ENCODE assay signal across 8 cellular contexts in the genomic region with DNA sequence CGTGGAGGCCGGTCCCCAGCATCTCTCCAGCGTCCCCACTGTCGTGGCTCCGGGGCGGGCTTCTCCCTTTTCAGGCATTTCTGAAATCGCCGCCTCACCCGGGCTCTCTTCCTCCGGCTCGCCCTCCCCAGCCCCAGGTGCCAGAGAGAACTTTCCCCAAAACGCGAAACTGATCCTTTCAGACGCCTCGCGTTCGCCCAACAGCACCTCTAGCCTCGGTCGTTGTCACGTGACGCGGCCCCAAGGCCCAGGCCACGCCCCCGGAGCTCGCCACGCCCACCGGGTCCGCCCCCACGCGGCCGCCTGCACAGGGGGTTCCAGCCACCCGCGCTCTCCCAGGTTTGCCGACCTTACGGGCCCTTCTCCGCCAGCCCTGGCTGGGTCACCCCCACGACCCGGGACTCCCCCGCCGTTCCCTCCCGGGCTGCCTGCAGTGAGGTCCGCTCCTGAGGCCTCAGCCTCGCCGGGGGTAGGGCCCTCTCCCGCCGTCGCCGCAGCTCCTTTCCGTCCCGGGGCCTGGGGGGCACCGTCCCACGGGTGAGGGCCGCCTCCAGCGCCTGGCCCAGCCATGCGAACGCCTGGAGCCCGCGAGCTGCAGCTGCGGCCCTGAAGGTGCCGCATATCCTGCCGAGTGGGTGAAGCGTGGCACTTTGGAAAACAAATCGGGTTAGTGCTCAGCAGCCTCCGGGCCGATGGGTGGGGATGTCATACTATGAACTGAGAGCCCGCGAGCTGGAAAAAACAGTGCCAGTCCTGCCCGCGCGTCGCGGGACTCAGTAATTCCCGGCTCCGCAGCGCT. TPM values are rescaled to one million over a fixed set of nuclear protein-coding genes. Genes with fewer than 3 reads are reported as not detected.
DNase-seq lines count a peak whose midpoint lies in the region; ATAC-seq and TF ChIP-seq lines count a peak whose summit lies in the region.

No MANE protein-coding gene starts in this region.

- H3K27ac ChIP-seq in mucosa of rectum (ENCODE audit: low read depth in 2 of 2, low read length in 2 of 2): peak overlapping the region; percentile 43 to 47

- peak; percentile 10 for TF ChIP-seq CTCF in epithelial cell of proximal tubule (conservative IDR thresholded peaks at IDR 0.05; ENCODE audit: low read depth, low read length)

- H3K4me3 ChIP-seq in epithelial cell of proximal tubule (ENCODE audit: low read depth, low read length) (peak overlapping the region; percentile 78), mucosa of rectum (ENCODE audit: low read length in 2 of 2) (peak overlapping the region; percentile 59 to 77)

- H3K9me3 ChIP-seq in mucosa of rectum (ENCODE audit: control insufficient read depth in 2 of 2, low read length in 2 of 2): no peaks in the 10 kb centered on the region

- ATAC-seq in GM19397 (IDR thresholded peaks at IDR 0.05; ENCODE audit: unreplicated experiment) (peak; percentile 92), HG03521 (IDR thresholded peaks at IDR 0.05; ENCODE audit: unreplicated experiment) (peak; percentile 90)

- DNase-seq in COLO668 (lab: John Stamatoyannopoulos, UW; ENCODE audit: unreplicated experiment) (peak; percentile 86), NOMO-1 treated with DMSO at 0.1 percent for 48 hours (lab: John Stamatoyannopoulos, UW; ENCODE audit: unreplicated experiment) (peak; percentile 55), epithelial cell of proximal tubule (ENCODE audit: low read depth) (no peak)
- peak; percentile 99 for DNase-seq in activated CD8-positive, alpha-beta memory T cell treated with anti-CD3 and anti-CD28 coated beads, Interleukin-2, amount 50 U/mL, for 48 hours
- peak; percentile 88 to 95 for DNase-seq in stimulated activated CD8-positive, alpha-beta memory T cell treated with anti-CD3 and anti-CD28 coated beads, Interleukin-7, amount 100 ng/mL, for 1 hour (ENCODE audit: low read depth in 2 of 2)

- H3K4me1 ChIP-seq in mucosa of rectum (ENCODE audit: control insufficient read depth in 2 of 2, insufficient read depth in 2 of 2, low read length in 2 of 2): peaks cover 7 to 8% of the 10 kb centered on the region in 2 donors

- H3K36me3 ChIP-seq in mucosa of rectum (ENCODE audit: control insufficient read depth in 2 of 2, insufficient read depth in 2 of 2, low read length in 2 of 2): no peaks in the 10 kb centered on the region

- no peaks in the 10 kb centered on the region for H3K27me3 ChIP-seq in mucosa of rectum (ENCODE audit: control insufficient read depth in 2 of 2, insufficient read depth in 2 of 2, low read length in 2 of 2)

- peak overlapping the region; percentile 56 to 71 for H3K9ac ChIP-seq in mucosa of rectum (ENCODE audit: low read depth in 1 of 2, low read length in 2 of 2)

RNA-seq across cellular contexts. Expression of gene H3-3A, which starts 21.0 kb away (rescaled TPM):
- total RNA-seq in epithelial cell of proximal tubule: 464 and 548 TPM in 2 replicates
